Comparison of ENCODE assay signal across 8 cellular contexts in the genomic region with DNA sequence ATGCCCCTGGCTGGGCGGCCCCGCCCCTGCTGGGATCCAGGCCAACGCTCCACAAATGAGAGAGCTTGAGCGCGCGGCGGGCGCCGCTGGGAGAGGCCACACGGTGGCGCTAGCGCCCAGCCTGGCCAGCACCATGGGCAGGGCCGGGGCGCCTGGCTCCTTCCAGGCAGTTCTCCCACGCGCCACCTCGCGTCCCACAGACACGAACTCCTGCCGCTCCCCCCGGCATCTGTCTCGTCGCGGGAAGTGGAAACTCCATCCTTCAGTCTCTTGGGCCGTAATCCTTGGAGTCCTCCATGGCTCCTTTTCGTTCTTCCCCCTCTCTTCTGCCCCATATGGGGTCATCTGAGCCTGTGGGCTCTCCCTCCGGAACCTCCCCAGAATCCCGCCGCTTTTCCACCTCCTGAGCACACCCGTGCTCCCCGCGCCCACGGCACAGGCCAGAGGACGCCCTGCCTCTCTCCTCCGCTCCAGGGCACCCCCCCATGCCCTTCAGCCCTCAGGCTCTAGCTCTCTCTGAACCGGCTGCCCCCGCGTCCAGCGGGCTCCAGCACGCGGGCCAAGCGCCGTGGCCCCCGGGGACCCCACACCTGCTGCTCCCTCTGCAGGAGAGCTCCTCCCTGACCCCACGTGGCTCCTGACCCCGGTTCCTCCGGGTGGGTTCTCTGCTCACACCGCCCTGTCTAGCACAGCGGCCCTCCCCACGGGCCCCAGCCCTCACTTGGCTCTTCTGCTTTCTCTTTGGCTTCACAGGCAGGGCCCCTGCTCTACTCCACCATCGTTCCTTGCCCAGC. TPM values are rescaled to one million over a fixed set of nuclear protein-coding genes. Genes with fewer than 3 reads are reported as not detected.
DNase-seq lines count a peak whose midpoint lies in the region; ATAC-seq, FAIRE-seq and TF ChIP-seq lines count a peak whose summit lies in the region.

No MANE protein-coding gene starts in this region.

- peak overlapping the region; percentile 53 for H3K4me2 ChIP-seq in SU-DHL-6 (ENCODE audit: low read depth, low read length, poor library complexity, severe bottlenecking)

- FAIRE-seq in D721Med (lab: Jason Lieb, UNC): no peak

- peaks cover 19% of the 10 kb centered on the region for H3K27me3 Mint-ChIP-seq in progenitor cell of endocrine pancreas

- peak overlapping the region; percentile 53 for H3K4me3 Mint-ChIP-seq in progenitor cell of endocrine pancreas (ENCODE audit: low read depth)

- no peak for TF ChIP-seq POLR2A in NB4 (IDR thresholded peaks at IDR 0.05; ENCODE audit: extremely low read depth, insufficient read length)

- H3K9me2 ChIP-seq in SU-DHL-6 (replicated peaks; ENCODE audit: insufficient read depth, low read length): no peaks in the 10 kb centered on the region

- peaks cover 20% of the 10 kb centered on the region for H3K4me1 ChIP-seq in upper lobe of right lung

- no peak overlapping the region for H3K4me3 ChIP-seq in NB4 (ENCODE audit: low read depth, low read length)
- H3K4me3 ChIP-seq in SU-DHL-6 (ENCODE audit: insufficient read depth, low read length, poor library complexity, severe bottlenecking): peak overlapping the region; percentile 4
- peak overlapping the region; percentile 34 for H3K4me3 ChIP-seq in upper lobe of right lung

- H4K20me1 ChIP-seq in SU-DHL-6 (ENCODE audit: low read depth, low read length): no peaks in the 10 kb centered on the region

- peaks cover 25% of the 10 kb centered on the region for H3F3A ChIP-seq in SU-DHL-6 (ENCODE audit: insufficient read depth)

- H3K4me1 Mint-ChIP-seq in progenitor cell of endocrine pancreas (ENCODE audit: low read depth): peaks cover 1% of the 10 kb centered on the region

- H3K27ac ChIP-seq in SU-DHL-6 (ENCODE audit: low read depth, low read length) (peak overlapping the region; percentile 90), upper lobe of right lung (no peak overlapping the region)

- peak overlapping the region; percentile 52 for H3K9ac ChIP-seq in SU-DHL-6 (ENCODE audit: low read length)

- peak overlapping the region; percentile 43 for H2AFZ ChIP-seq in SU-DHL-6 (ENCODE audit: low read depth, low read length, severe bottlenecking)

- no peaks in the 10 kb centered on the region for H3K9me3 Mint-ChIP-seq in progenitor cell of endocrine pancreas (ENCODE audit: low read depth)

- H3K27me3 ChIP-seq in SU-DHL-6 (ENCODE audit: low read length) (no peaks in the 10 kb centered on the region), upper lobe of right lung (no peaks in the 10 kb centered on the region)

- H3K27ac Mint-ChIP-seq in progenitor cell of endocrine pancreas: peak overlapping the region; percentile 45

- no peaks in the 10 kb centered on the region for H3K79me2 ChIP-seq in SU-DHL-6 (ENCODE audit: insufficient read depth, low read length)

- DNase-seq in D721Med (ENCODE audit: insufficient read length, low spot score): peak; percentile 99
- peak; percentile 80 for DNase-seq in GOT3 (lab: John Stamatoyannopoulos, UW)
- peak; percentile 71 for DNase-seq in NB4 (ENCODE audit: low read depth)
- DNase-seq in amygdala (lab: John Stamatoyannopoulos, UW): peak in 55 of 56 donors; percentile 50 to 99 (median 85)
- peak; percentile 97 for DNase-seq in left ventricle myocardium superior
- peak; percentile 88 for DNase-seq in progenitor cell of endocrine pancreas (ENCODE audit: low spot score, unreplicated experiment)
- peak; percentile 93 for DNase-seq in upper lobe of right lung

- H3K36me3 Mint-ChIP-seq in progenitor cell of endocrine pancreas (ENCODE audit: insufficient read depth): no peaks in the 10 kb centered on the region

- no peaks in the 10 kb centered on the region for H3K36me3 ChIP-seq in SU-DHL-6 (ENCODE audit: low read length)
- peaks cover 8% of the 10 kb centered on the region for H3K36me3 ChIP-seq in upper lobe of right lung

- intact Hi-C loops in left ventricle myocardium superior (cut with micrococcal nuclease): no loop called here
- intact Hi-C loops in upper lobe of right lung (cut with DNase I): no loop called here

- H3K9me3 ChIP-seq in SU-DHL-6 (ENCODE audit: insufficient read depth, low read length): no peaks in the 10 kb centered on the region
- H3K9me3 ChIP-seq in upper lobe of right lung: no peaks in the 10 kb centered on the region

- ATAC-seq in left ventricle myocardium superior (peak; percentile 95), upper lobe of right lung (peak; percentile 95)

- TF ChIP-seq CTCF in D721Med (IDR thresholded peaks at IDR 0.05; ENCODE audit: insufficient read depth, missing control alignments): peak; percentile 70
- TF ChIP-seq CTCF in NB4 (IDR thresholded peaks at IDR 0.05; ENCODE audit: low read depth, low read length): peak; percentile 82
- TF ChIP-seq CTCF in SU-DHL-6 (IDR thresholded peaks at IDR 0.05; ENCODE audit: insufficient read depth, low read length, poor library complexity, severe bottlenecking): peak; percentile 76
- TF ChIP-seq CTCF in progenitor cell of endocrine pancreas (IDR thresholded peaks at IDR 0.05; ENCODE audit: unreplicated experiment): peak; percentile 89
- TF ChIP-seq CTCF in upper lobe of right lung (IDR thresholded peaks at IDR 0.05): peak; percentile 88

RNA-seq across cellular contexts. Expression of a gene that starts 31.9 kb away (rescaled TPM):
- 0.27 TPM for total RNA-seq in left ventricle myocardium superior
- not detected in 2 replicates for total RNA-seq in progenitor cell of endocrine pancreas
- not detected for total RNA-seq in upper lobe of right lung
